In genomic region chr14:70013269-70013873, GRCh38 we compare ENCODE assay signal across 8 cellular contexts.
A peak's percentile ranks its signal among the peaks of the same experiment; 100 is the strongest.
DNase-seq lines count a peak whose midpoint lies in the region; ATAC-seq and TF ChIP-seq lines count a peak whose summit lies in the region.

No MANE protein-coding gene starts in this region.

- H3K4me3 ChIP-seq in A673 (ENCODE audit: low read depth, low read length, poor library complexity, severe bottlenecking) (no peak overlapping the region), Panc1 (ENCODE audit: low read depth in 2 of 2, low read length in 2 of 2) (no peak overlapping the region), fibroblast of the aortic adventitia (ENCODE audit: low read depth, low read length) (no peak overlapping the region)

- no peaks in the 10 kb centered on the region for H3K36me3 ChIP-seq in A673 (ENCODE audit: insufficient read depth, low read length, poor library complexity, severe bottlenecking)
- H3K36me3 ChIP-seq in Panc1 (ENCODE audit: control insufficient read depth, insufficient read depth, low read length), result no peaks in the 10 kb centered on the region

- CTCF ChIA-PET in A673 (lab: Charles Lee), result interaction anchor here (0.6 kb wide), 1 partner anchor 439 kb away, joined by 4 read pairs; the partner anchor contains the start of gene CCDC177
- CTCF ChIA-PET in Panc1 (lab: Charles Lee), result interaction anchor here (0.6 kb wide), 1 partner anchor 15 kb away, joined by 4 read pairs; no protein-coding TSS in a partner anchor

- intact Hi-C loops in A673 (cut with micrococcal nuclease; ENCODE audit: unreplicated experiment) (loop anchor here (5.0 kb wide), 1 partner anchor 196 kb away; no protein-coding TSS in a partner anchor), Panc1 (cut with micrococcal nuclease; ENCODE audit: unreplicated experiment) (no loop called here)

- in situ Hi-C loops in Panc1 (cut with HindIII; ENCODE audit: low pct_unique_long_range_greater_than_20kb, low sequenced_read_pairs), result no loop called here

- TF ChIP-seq CTCF in A673 (conservative IDR thresholded peaks at IDR 0.05; ENCODE audit: low read depth, low read length) (peak; percentile 84), GM10266 (IDR thresholded peaks at IDR 0.05; ENCODE audit: control insufficient read depth, insufficient read depth, low read depth, missing control alignments) (peak; percentile 69), Panc1 (IDR thresholded peaks at IDR 0.05) (peak; percentile 73), fibroblast of the aortic adventitia (IDR thresholded peaks at IDR 0.05; ENCODE audit: insufficient read depth, low read length) (peak; percentile 62)

- POLR2A ChIA-PET in A673 (lab: Charles Lee; ENCODE audit: low non-redundant PET) (no interaction called here), Panc1 (lab: Charles Lee) (no interaction called here)

- H3K27me3 ChIP-seq in A673 (replicated peaks; ENCODE audit: insufficient read depth, low read depth, low read length, poor library complexity) (peaks cover 3% of the 10 kb centered on the region), Panc1 (ENCODE audit: control insufficient read depth, insufficient read depth, low read length) (peaks cover 5% of the 10 kb centered on the region; the same call in 1 of the 2 replicates)

- ATAC-seq in Panc1 (no peak), HG02870 (IDR thresholded peaks at IDR 0.05; ENCODE audit: unreplicated experiment) (no peak), HG02759 (IDR thresholded peaks at IDR 0.05; ENCODE audit: unreplicated experiment) (no peak)

- DNase-seq in A673 (ENCODE audit: low spot score) (peak; percentile 52), GM10266 (ENCODE audit: extremely low spot score) (peak; percentile 49), Panc1 (ENCODE audit: low read depth, low spot score) (no peak), fibroblast of the aortic adventitia (ENCODE audit: low read depth) (no peak), NCI-H2029 (lab: John Stamatoyannopoulos, UW) (no peak)
- DNase-seq in stimulated activated CD4-positive, alpha-beta T cell treated with anti-CD3 and anti-CD28 coated beads, Interleukin-12 subunit alpha, Interleukin-12 subunit beta, amount 100 ng/mL, for 48 hours (ENCODE audit: low read depth in 2 of 3, low spot score in 1 of 3), result peak; percentile 21 to 46 (median 32)

- H3K27ac ChIP-seq in A673 (ENCODE audit: low read depth, low read length, poor library complexity, severe bottlenecking), result no peak overlapping the region
- no peak overlapping the region for H3K27ac ChIP-seq in Panc1 (ENCODE audit: low read length)

- no peaks in the 10 kb centered on the region for H3K4me1 ChIP-seq in A673 (ENCODE audit: insufficient read depth, low read length, poor library complexity, severe bottlenecking)
- no peaks in the 10 kb centered on the region for H3K4me1 ChIP-seq in Panc1 (ENCODE audit: control insufficient read depth, insufficient read depth, low read length)

- BruUV-seq in A673 (replicated peaks; lab: Mats Ljungman, UMichigan) (no TSS peak), Panc1 (replicated peaks; lab: Mats Ljungman, UMichigan) (no TSS peak)

- H3K9me3 ChIP-seq in A673 (ENCODE audit: low read depth, low read length, poor library complexity, severe bottlenecking) (no peaks in the 10 kb centered on the region), Panc1 (ENCODE audit: control insufficient read depth, insufficient read depth, low read depth, low read length) (no peaks in the 10 kb centered on the region)

Comparison
In these comparisons a context has a peak if more than half of its experiments do, and no peak if none do; other contexts are left out.
1. DNase-seq: peak in A673 (single experiment), GM10266 (single experiment) and stimulated activated CD4-positive, alpha-beta T cell treated with anti-CD3 and anti-CD28 coated beads, Interleukin-12 subunit alpha, Interleukin-12 subunit beta, amount 100 ng/mL, for 48 hours (3 of 3); none in Panc1 (single experiment), fibroblast of the aortic adventitia (single experiment) and NCI-H2029 (single experiment).
2. Peak in every context shown above with its lines, with median percentiles within 50 percentile points of each other: CTCF ChIP-seq.